Comparison of ENCODE assay signal across 21 cellular contexts in genomic region chr9:88523056-88523455, GRCh38. TPM values are rescaled to one million over a fixed set of nuclear protein-coding genes. Genes with fewer than 3 reads are reported as not detected.
DNase-seq lines count a peak whose midpoint lies in the region; ATAC-seq, FAIRE-seq and TF ChIP-seq lines count a peak whose summit lies in the region.
"Had no signal": no experiment of that assay in that cellular context is flagged by ENCODE, and none has a peak within 500 bp of the region (broad histone marks: within the 10 kb centered on the region; RNA-seq: fewer than 3 reads in every experiment).

No MANE protein-coding gene starts in this region.

- peak; percentile 86 for DNase-seq in Daoy (ENCODE audit: low read depth)
- DNase-seq in M059J (ENCODE audit: low read depth) = peak; percentile 90
- DNase-seq in neural progenitor cell (ENCODE audit: low spot score) = no peak
- no peak for DNase-seq in effector memory CD8-positive, alpha-beta T cell
- DNase-seq in WTC11 (ENCODE audit: low spot score) = no peak
- DNase-seq in suprapubic skin (ENCODE audit: low spot score in 2 of 2) = no peak
- DNase-seq: activated B cell treated with CpG ODN at 0.5 μM for 24 hours; anterior cingulate cortex; cortex of kidney; heart left ventricle; left cardiac atrium; MV-4-11; pancreas; RPMI8226; small intestine; stimulated activated naive B cell treated with anti-CD40 and anti-IgM and Interleukin-4, amounts not matched to agents 10 μg/mL and 1 μg/mL and 100 μg/mL, for 72 hours; T-helper 1 cell; trophoblast cell had no signal

- H3F3A ChIP-seq in neural progenitor cell (ENCODE audit: low read depth) = no peaks in the 10 kb centered on the region

- 91% methylated on average over 3 of the region's 3 CpGs for whole genome bisulfite sequencing in suprapubic skin

- no peaks in the 10 kb centered on the region for H4K20me1 ChIP-seq in neural progenitor cell (ENCODE audit: low read depth)

- no peaks in the 10 kb centered on the region for H3K79me2 ChIP-seq in neural progenitor cell (ENCODE audit: low read depth)

- no peak for TF ChIP-seq EP300 in suprapubic skin (IDR thresholded peaks at IDR 0.05)

- no peak for TF ChIP-seq POLR2A in suprapubic skin (IDR thresholded peaks at IDR 0.05)

- no peaks in the 10 kb centered on the region for H3K36me3 ChIP-seq in neural progenitor cell
- no peaks in the 10 kb centered on the region for H3K36me3 ChIP-seq in suprapubic skin
- H3K36me3 ChIP-seq: heart left ventricle, pancreas had no signal

- H3K9me3 Mint-ChIP-seq in neural progenitor cell (no peaks in the 10 kb centered on the region), WTC11 (no peaks in the 10 kb centered on the region)
- H3K9me3 Mint-ChIP-seq in effector memory CD8-positive, alpha-beta T cell = no peaks in the 10 kb centered on the region
- no peaks in the 10 kb centered on the region for H3K9me3 Mint-ChIP-seq in activated T-helper 17 cell treated with anti-CD3 and anti-CD28 coated beads, Interleukin-2, amount 50 U/mL, for 72 hours
- H3K9me3 Mint-ChIP-seq: activated B cell treated with CpG ODN at 0.5 μM for 24 hours; stimulated activated naive B cell treated with anti-CD40 and anti-IgM and Interleukin-4, amounts not matched to agents 10 μg/mL and 1 μg/mL and 100 μg/mL, for 72 hours had no signal

- peak; percentile 82 for FAIRE-seq in endometrium (lab: Jason Lieb, UNC)
- FAIRE-seq: pancreas, small intestine had no signal

- H3K4me3 Mint-ChIP-seq in neural progenitor cell = peak overlapping the region; percentile 15
- no peak overlapping the region for H3K4me3 Mint-ChIP-seq in effector memory CD8-positive, alpha-beta T cell
- no peak overlapping the region for H3K4me3 Mint-ChIP-seq in WTC11
- no peak overlapping the region for H3K4me3 Mint-ChIP-seq in activated T-helper 17 cell treated with anti-CD3 and anti-CD28 coated beads, Interleukin-2, amount 50 U/mL, for 72 hours
- H3K4me3 Mint-ChIP-seq: activated B cell treated with CpG ODN at 0.5 μM for 24 hours; stimulated activated naive B cell treated with anti-CD40 and anti-IgM and Interleukin-4, amounts not matched to agents 10 μg/mL and 1 μg/mL and 100 μg/mL, for 72 hours had no signal

- CTCF ChIA-PET in WTC11 (lab: Charles Lee) = no interaction called here

- H2AFZ ChIP-seq in neural progenitor cell (replicated peaks) = no peak overlapping the region

- no peak overlapping the region for H3K9ac ChIP-seq in neural progenitor cell

- no peaks in the 10 kb centered on the region for H3K36me3 Mint-ChIP-seq in neural progenitor cell
- H3K36me3 Mint-ChIP-seq in effector memory CD8-positive, alpha-beta T cell (ENCODE audit: insufficient read depth) = no peaks in the 10 kb centered on the region
- H3K36me3 Mint-ChIP-seq in WTC11 = no peaks in the 10 kb centered on the region
- no peaks in the 10 kb centered on the region for H3K36me3 Mint-ChIP-seq in activated T-helper 17 cell treated with anti-CD3 and anti-CD28 coated beads, Interleukin-2, amount 50 U/mL, for 72 hours (ENCODE audit: low read depth)

- no peaks in the 10 kb centered on the region for H3K9me3 ChIP-seq in neural progenitor cell (ENCODE audit: low read depth)
- H3K9me3 ChIP-seq in suprapubic skin = no peaks in the 10 kb centered on the region
- H3K9me3 ChIP-seq: heart left ventricle, pancreas had no signal

- no peak for ATAC-seq in effector memory CD8-positive, alpha-beta T cell (replicated peaks)
- no peak for ATAC-seq in WTC11
- ATAC-seq in activated T-helper 17 cell treated with anti-CD3 and anti-CD28 coated beads, Interleukin-2, amount 50 U/mL, for 72 hours (replicated peaks) = no peak
- ATAC-seq: heart left ventricle; left cardiac atrium; stimulated activated naive B cell treated with anti-CD40 and anti-IgM and Interleukin-4, amounts not matched to agents 10 μg/mL and 1 μg/mL and 100 μg/mL, for 72 hours had no signal

- H3K4me1 ChIP-seq in neural progenitor cell (peaks cover 6% of the 10 kb centered on the region), suprapubic skin (no peaks in the 10 kb centered on the region)
- H3K4me1 ChIP-seq: heart left ventricle, pancreas had no signal

- no peak overlapping the region for H3K4me2 ChIP-seq in neural progenitor cell

- no peaks in the 10 kb centered on the region for H3K27me3 ChIP-seq in neural progenitor cell
- peaks cover 7% of the 10 kb centered on the region for H3K27me3 ChIP-seq in suprapubic skin
- H3K27me3 ChIP-seq: pancreas had no signal

- H3K27ac ChIP-seq in neural progenitor cell (no peak overlapping the region), suprapubic skin (no peak overlapping the region)
- H3K27ac ChIP-seq: heart left ventricle, pancreas had no signal

- H3K27ac Mint-ChIP-seq in neural progenitor cell = no peak overlapping the region
- H3K27ac Mint-ChIP-seq in effector memory CD8-positive, alpha-beta T cell = no peak overlapping the region
- no peak overlapping the region for H3K27ac Mint-ChIP-seq in WTC11
- H3K27ac Mint-ChIP-seq in activated T-helper 17 cell treated with anti-CD3 and anti-CD28 coated beads, Interleukin-2, amount 50 U/mL, for 72 hours = no peak overlapping the region
- H3K27ac Mint-ChIP-seq: activated B cell treated with CpG ODN at 0.5 μM for 24 hours; stimulated activated naive B cell treated with anti-CD40 and anti-IgM and Interleukin-4, amounts not matched to agents 10 μg/mL and 1 μg/mL and 100 μg/mL, for 72 hours had no signal

- no peak overlapping the region for H3K4me3 ChIP-seq in neural progenitor cell
- H3K4me3 ChIP-seq in suprapubic skin = no peak overlapping the region
- H3K4me3 ChIP-seq: heart left ventricle, pancreas had no signal

- peaks cover 11% of the 10 kb centered on the region for H3K4me1 Mint-ChIP-seq in neural progenitor cell
- no peaks in the 10 kb centered on the region for H3K4me1 Mint-ChIP-seq in effector memory CD8-positive, alpha-beta T cell (ENCODE audit: low read depth in 2 of 2)
- H3K4me1 Mint-ChIP-seq in WTC11 = peaks cover 27% of the 10 kb centered on the region
- no peaks in the 10 kb centered on the region for H3K4me1 Mint-ChIP-seq in activated T-helper 17 cell treated with anti-CD3 and anti-CD28 coated beads, Interleukin-2, amount 50 U/mL, for 72 hours
- H3K4me1 Mint-ChIP-seq: activated B cell treated with CpG ODN at 0.5 μM for 24 hours; stimulated activated naive B cell treated with anti-CD40 and anti-IgM and Interleukin-4, amounts not matched to agents 10 μg/mL and 1 μg/mL and 100 μg/mL, for 72 hours had no signal

- POLR2A ChIA-PET in WTC11 (lab: Charles Lee) = no interaction called here

- H3K27me3 Mint-ChIP-seq in neural progenitor cell (ENCODE audit: insufficient read depth, low read depth) = no peaks in the 10 kb centered on the region
- H3K27me3 Mint-ChIP-seq in effector memory CD8-positive, alpha-beta T cell = peaks cover 40 to 72% of the 10 kb centered on the region in 2 donors
- H3K27me3 Mint-ChIP-seq in WTC11 (ENCODE audit: low read depth) = peaks cover 3% of the 10 kb centered on the region; the same call in 1 of the 2 replicates
- peaks cover 23% of the 10 kb centered on the region for H3K27me3 Mint-ChIP-seq in activated T-helper 17 cell treated with anti-CD3 and anti-CD28 coated beads, Interleukin-2, amount 50 U/mL, for 72 hours

- TF ChIP-seq CTCF in neural progenitor cell (IDR thresholded peaks at IDR 0.05) (no peak), WTC11 (IDR thresholded peaks at IDR 0.05) (no peak), suprapubic skin (IDR thresholded peaks at IDR 0.05) (no peak)

TF ChIP-seq in WTC11, 78 proteins besides CTCF, POLR2A, EP300 and RAD21 (continues in another document):
- TF ChIP-seq USF1 (CRISPR knock-in tag; IDR thresholded peaks at IDR 0.05) = no peak
- no peak for TF ChIP-seq E2F5 (CRISPR knock-in tag; IDR thresholded peaks at IDR 0.05)
- no peak for TF ChIP-seq ZNF281 (CRISPR knock-in tag; IDR thresholded peaks at IDR 0.05)
- no peak for TF ChIP-seq RORB (CRISPR knock-in tag; IDR thresholded peaks at IDR 0.05)
- TF ChIP-seq NFATC4 (CRISPR knock-in tag; IDR thresholded peaks at IDR 0.05) = no peak
- no peak for TF ChIP-seq ELF4 (CRISPR knock-in tag; IDR thresholded peaks at IDR 0.05; ENCODE audit: low read depth)

RNA-seq across cellular contexts. Expression of gene NXNL2, which starts 11.9 kb away (rescaled TPM):
- 0.89 and 1.4 TPM in 2 replicates for total RNA-seq in Daoy (2014; rRNA removed; shearing (Covaris generic))
- 0.52 TPM in 1 of 2 replicates, not detected in the other for total RNA-seq in M059J (2014; rRNA removed; shearing (Covaris generic))
- total RNA-seq in neural progenitor cell (ENCODE audit: low replicate concordance) (0.32 and 0.74 TPM in 2 replicates), WTC11 (2021) (1.9 to 2.3 TPM (median 2.2 TPM) in 3 replicates), suprapubic skin (1 to 10 TPM in 1 of 4 donors, not detected in 3; 1.7 TPM)
- total RNA-seq in activated T-helper 17 cell treated with anti-CD3 and anti-CD28 coated beads, Interleukin-2, amount 50 U/mL, for 72 hours = not detected
- total RNA-seq: activated B cell treated with CpG ODN at 0.5 μM for 24 hours; activated CD8-positive, alpha-beta memory T cell treated with anti-CD3 and anti-CD28 coated beads for 36 hours; heart left ventricle; left cardiac atrium had no signal

Comparison
In these comparisons a context has a peak if more than half of its experiments do, and no peak if none do; other contexts are left out.
1. DNase-seq: peak in Daoy (single experiment) and M059J (single experiment); none in neural progenitor cell (single experiment), effector memory CD8-positive, alpha-beta T cell (0 of 3), WTC11 (single experiment) and suprapubic skin (0 of 2).